In genomic region chr6:84242265-84242664, GRCh38 we compare ENCODE assay signal across 19 cellular contexts. TPM values are rescaled to one million over a fixed set of nuclear protein-coding genes. Genes with fewer than 3 reads are reported as not detected.
DNase-seq lines count a peak whose midpoint lies in the region; ATAC-seq, FAIRE-seq and TF ChIP-seq lines count a peak whose summit lies in the region.
"Had no signal": no experiment of that assay in that cellular context is flagged by ENCODE, and none has a peak within 500 bp of the region (broad histone marks: within the 10 kb centered on the region; RNA-seq: fewer than 3 reads in every experiment).

No MANE protein-coding gene starts in this region.

- no peak for TF ChIP-seq POLR2A in GM12891 (IDR thresholded peaks at IDR 0.05; ENCODE audit: low read depth, low read length)

- H3K4me3 ChIP-seq in foreskin fibroblast (ENCODE audit: low read depth in 1 of 2, low read length in 2 of 2) = no peak overlapping the region
- H3K4me3 ChIP-seq: BLaER1, GM23338, Peyer's patch had no signal

- H3K27me3 Mint-ChIP-seq in HFFc6 (ENCODE audit: insufficient read depth) = peaks cover 1% of the 10 kb centered on the region; the same call in 1 of the 2 replicates

- FAIRE-seq in GM12891 (lab: Jason Lieb, UNC) (no peak), urothelium cell line (lab: Jason Lieb, UNC) (no peak)
- FAIRE-seq: GM18507 had no signal

- H3K9me3 Mint-ChIP-seq in HFFc6 = no peaks in the 10 kb centered on the region

- H3K27ac Mint-ChIP-seq in HFFc6 = no peak overlapping the region
- H3K27ac Mint-ChIP-seq: GM23338 had no signal

- ATAC-seq in GM19395 (IDR thresholded peaks at IDR 0.05; ENCODE audit: unreplicated experiment) = peak; percentile 78
- ATAC-seq in HG02798 (IDR thresholded peaks at IDR 0.05; ENCODE audit: poor library complexity, unreplicated experiment) = peak; percentile 51
- peak; percentile 59 for ATAC-seq in HG03432 (IDR thresholded peaks at IDR 0.05; ENCODE audit: unreplicated experiment)
- no peak for ATAC-seq in GM18519 (IDR thresholded peaks at IDR 0.05; ENCODE audit: low FRiP score, unreplicated experiment)
- ATAC-seq: GM23338 had no signal

- DNase-seq in GM12891 (ENCODE audit: insufficient read length, low spot score) (no peak), urothelium cell line (ENCODE audit: low spot score) (no peak), HFFc6 (no peak), foreskin fibroblast (no peak)
- DNase-seq: 8988T, Karpas-422, NCI-H1930, NCI-H2171 treated with DMSO at 0.1 percent for 48 hours, NCI-H82, Peyer's patch, Right ventricle myocardium superior, SK-N-SH had no signal

- no peaks in the 10 kb centered on the region for H3K4me1 Mint-ChIP-seq in HFFc6 (ENCODE audit: low read depth)
- H3K4me1 Mint-ChIP-seq: GM23338 had no signal

- no peaks in the 10 kb centered on the region for H3K36me3 Mint-ChIP-seq in HFFc6 (ENCODE audit: low read depth)

- no peak overlapping the region for H3K4me3 Mint-ChIP-seq in HFFc6
- H3K4me3 Mint-ChIP-seq: GM23338 had no signal

- TF ChIP-seq CTCF in HFFc6 (IDR thresholded peaks at IDR 0.05) (no peak), foreskin fibroblast (IDR thresholded peaks at IDR 0.05; ENCODE audit: low read depth, low read length) (no peak)

TF ChIP-seq in GM12891, 5 proteins besides CTCF, POLR2A, EP300 and RAD21:
- TF ChIP-seq SPI1 (IDR thresholded peaks at IDR 0.05; ENCODE audit: low read depth, low read length) (peak; percentile 57), TAF1 (IDR thresholded peaks at IDR 0.05; ENCODE audit: low read depth, low read length) (no peak)

RNA-seq across cellular contexts. Expression of gene CEP162, which starts 14.8 kb away (rescaled TPM):
- 2.7 TPM for polyA plus RNA-seq in GM12891 (2012; ENCODE audit: low read depth, missing spikeins)
- 1 to 10 TPM; 2.1 to 3.7 (median 3.1) TPM for total RNA-seq in HFFc6 (2021; fragmentation: NEBNext Ultra II Directional; extraction: Animal tissue kit (Norgen Biotek cat#: 25700))
